26 cellular contexts compared by ENCODE assay signal in the genomic region with DNA sequence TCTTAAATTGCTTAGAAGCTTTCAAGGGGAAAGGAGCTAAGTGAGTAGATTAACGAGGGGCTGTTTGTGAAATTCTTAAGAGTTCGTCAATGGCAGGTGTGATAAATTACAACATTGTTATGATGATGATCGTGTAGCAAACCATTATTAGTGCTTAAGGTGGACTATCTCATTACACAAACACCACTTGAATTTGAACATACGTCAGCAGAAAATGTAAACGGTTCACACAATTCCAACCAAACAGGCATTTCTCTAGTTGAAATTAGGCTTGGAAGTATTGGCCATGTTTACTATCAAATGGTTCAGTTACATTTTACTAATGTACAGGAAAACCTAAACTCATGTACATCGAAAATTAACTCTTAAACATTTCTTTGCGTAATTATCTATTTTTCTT.
"Had no signal": no experiment of that assay in that cellular context is flagged by ENCODE, and none has a peak within 500 bp of the region (broad histone marks: within the 10 kb centered on the region; RNA-seq: fewer than 3 reads in every experiment).

No MANE protein-coding gene starts in this region.

- ATAC-seq: effector memory CD8-positive, alpha-beta T cell; gastrocnemius medialis; left cardiac atrium; left ventricle myocardium superior; sciatic nerve; stimulated activated naive CD8-positive, alpha-beta T cell treated with anti-CD3 and anti-CD28 coated beads, Interleukin-15, Interleukin-2, amounts not matched to agents 100 U/mL and 50 U/mL, for 24 hours had no signal

- DNase-seq: activated CD4-positive, alpha-beta memory T cell treated with anti-CD3 and anti-CD28 coated beads for 36 hours; activated CD4-positive, alpha-beta T cell treated with anti-CD3 and anti-CD28 coated beads, Interleukin-2, amount 10 ng/mL, durations not matched to agents 24 days and 14 days; activated CD4-positive, CD25-positive, alpha-beta regulatory T cell treated with anti-CD3 and anti-CD28 coated beads, Interleukin-2, amount 50 U/mL, for 72 hours; activated CD8-positive, alpha-beta memory T cell treated with anti-CD3 and anti-CD28 coated beads, Interleukin-2, amount 50 U/mL, for 48 hours; activated gamma-delta T cell; activated naive CD4-positive, alpha-beta T cell treated with anti-CD3 and anti-CD28 coated beads, Interleukin-2, amount 10 ng/mL, durations not matched to agents 7 days and 5 days; activated naive CD8-positive, alpha-beta T cell treated with anti-CD3 and anti-CD28 coated beads, Interleukin-2, amount 10 ng/mL, durations not matched to agents 7 days and 5 days; activated T-cell treated with anti-CD3 and anti-CD28 coated beads, Interleukin-2, amount 50 U/mL, for 24 hours; brain microvascular endothelial cell; cortex of kidney; effector memory CD8-positive, alpha-beta T cell; erythroblast; gastrocnemius medialis; glutamatergic neuron; islet precursor cell; left cardiac atrium; left ventricle myocardium superior; mammary epithelial cell; nephron progenitor cell; stimulated activated CD4-positive, alpha-beta T cell treated with anti-CD3 and anti-CD28 coated beads, Interleukin-12 subunit alpha, Interleukin-12 subunit beta, amount 100 ng/mL, for 4 hours; stimulated activated CD4-positive, alpha-beta T cell treated with anti-CD3 and anti-CD28 coated beads, Interleukin-4, amount 100 ng/mL, for 1 hour; stimulated activated naive CD8-positive, alpha-beta T cell treated with anti-CD3 and anti-CD28 coated beads, Interleukin-15, Interleukin-2, amounts not matched to agents 100 U/mL and 50 U/mL, for 24 hours; testis; transverse colon; WERI-Rb-1 had no signal
